ENCODE assay signal across 8 cellular contexts in the genomic region with DNA sequence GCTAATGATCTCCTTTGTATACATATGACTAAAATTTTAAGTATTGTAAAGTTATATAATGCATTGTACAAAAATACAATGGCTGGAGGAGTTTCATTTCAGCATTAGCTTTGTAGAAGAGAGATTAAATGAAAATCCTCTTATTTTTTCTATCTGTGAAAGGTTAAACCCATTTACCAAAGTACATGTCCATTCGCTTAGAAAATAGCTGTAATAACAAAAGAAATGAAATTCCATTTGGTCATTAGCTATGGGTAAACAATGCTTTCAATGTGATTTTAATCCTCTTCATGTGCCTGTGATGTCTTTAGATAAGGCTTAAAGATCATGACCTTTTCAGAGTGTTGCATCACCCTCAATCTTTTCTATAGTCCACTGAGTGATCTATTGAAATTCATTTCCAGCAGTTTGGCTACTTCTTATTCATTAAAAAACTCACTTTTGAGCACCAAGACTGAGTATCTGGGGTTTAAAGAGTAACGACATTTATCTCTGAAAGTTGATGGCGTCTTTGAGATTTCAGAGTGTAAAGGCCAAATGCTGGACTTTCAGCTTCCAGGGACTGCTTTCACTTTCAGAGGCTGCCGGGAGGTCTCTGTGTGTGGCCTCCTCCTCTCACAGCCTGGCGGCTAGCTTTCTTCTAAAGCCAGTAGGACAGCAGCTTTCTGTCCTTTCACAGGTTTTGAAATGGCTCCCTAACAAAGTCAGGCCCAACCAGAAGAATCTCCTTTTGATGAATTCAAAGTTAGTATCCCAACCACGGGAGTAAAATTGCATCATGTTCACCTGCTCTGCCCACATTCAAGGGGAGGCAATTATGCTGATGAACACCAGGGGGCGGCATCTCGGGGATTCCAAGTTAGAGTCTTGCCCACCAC.
DNase-seq lines count a peak whose midpoint lies in the region; ATAC-seq, FAIRE-seq and TF ChIP-seq lines count a peak whose summit lies in the region.

No MANE protein-coding gene starts in this region.

- in situ Hi-C loops in GM12878 (cut with MboI): no loop called here

- no peak overlapping the region for H4K91ac ChIP-seq in neuronal stem cell (ENCODE audit: low read depth, low read length, poor library complexity)

- H3K4me2 ChIP-seq in Karpas-422 (ENCODE audit: low read depth, low read length, poor library complexity, severe bottlenecking): no peak overlapping the region
- no peak overlapping the region for H3K4me2 ChIP-seq in GM12878 (ENCODE audit: control insufficient read depth, insufficient read depth)
- peak overlapping the region; percentile 25 for H3K4me2 ChIP-seq in neuronal stem cell (ENCODE audit: insufficient read depth, low read length, poor library complexity, severe bottlenecking)

- H3K9me3 Mint-ChIP-seq in activated naive CD4-positive, alpha-beta T cell treated with anti-CD3 and anti-CD28 coated beads, Interleukin-2, amount 10 ng/mL, durations not matched to agents 7 days and 5 days: peaks cover 1% of the 10 kb centered on the region
- no peaks in the 10 kb centered on the region for H3K9me3 Mint-ChIP-seq in effector memory CD8-positive, alpha-beta T cell

- no peaks in the 10 kb centered on the region for H3K79me2 ChIP-seq in Karpas-422 (ENCODE audit: low read length)
- H3K79me2 ChIP-seq in GM12878 (ENCODE audit: control insufficient read depth, insufficient read depth, low read length): no peaks in the 10 kb centered on the region

- H3K14ac ChIP-seq in neuronal stem cell (ENCODE audit: low read length): no peak overlapping the region

- no peaks in the 10 kb centered on the region for H3K27me3 Mint-ChIP-seq in activated naive CD4-positive, alpha-beta T cell treated with anti-CD3 and anti-CD28 coated beads, Interleukin-2, amount 10 ng/mL, durations not matched to agents 7 days and 5 days
- H3K27me3 Mint-ChIP-seq in effector memory CD8-positive, alpha-beta T cell: no peaks in the 10 kb centered on the region

- H2BK120ac ChIP-seq in neuronal stem cell (ENCODE audit: low read depth, low read length): no peak overlapping the region

- H3K79me1 ChIP-seq in neuronal stem cell (ENCODE audit: low read depth, low read length): no peaks in the 10 kb centered on the region

- H3K27me3 ChIP-seq in Karpas-422 (ENCODE audit: low read length) (no peaks in the 10 kb centered on the region), GM12878 (replicated peaks in 1 of 2; ENCODE audit: control insufficient read depth in 2 of 2, insufficient read depth in 2 of 2, low read length in 1 of 2) (no peaks in the 10 kb centered on the region), neuronal stem cell (ENCODE audit: control insufficient read depth in 3 of 3, insufficient read depth in 3 of 3, low read depth in 1 of 3, low read length in 3 of 3) (no peaks in the 10 kb centered on the region)

- H3K4me3 ChIP-seq in Karpas-422 (ENCODE audit: low read length) (0 out of 2 replicates have a peak overlapping the region, but pooled peaks have one; percentile 25), GM12878 (no peak overlapping the region), neuronal stem cell (ENCODE audit: low read length in 2 of 2) (peak overlapping the region in 1 of 2 donors; percentile 17)

- H4K20me1 ChIP-seq in Karpas-422 (ENCODE audit: insufficient read depth, low read depth, low read length) (no peaks in the 10 kb centered on the region), GM12878 (ENCODE audit: control insufficient read depth, insufficient read depth) (no peaks in the 10 kb centered on the region)

- no peaks in the 10 kb centered on the region for H3K36me3 ChIP-seq in Karpas-422 (ENCODE audit: insufficient read depth, low read length)
- no peaks in the 10 kb centered on the region for H3K36me3 ChIP-seq in GM12878 (ENCODE audit: control insufficient read depth in 2 of 2, insufficient read depth in 2 of 2, low read length in 1 of 2)
- H3K36me3 ChIP-seq in neuronal stem cell (replicated peaks in 1 of 2; ENCODE audit: control insufficient read depth in 2 of 2, insufficient read depth in 2 of 2, low read length in 2 of 2): no peaks in the 10 kb centered on the region

- no peak overlapping the region for H3K4ac ChIP-seq in neuronal stem cell (ENCODE audit: low read length)

- CTCF ChIA-PET in activated naive CD4-positive, alpha-beta T cell treated with anti-CD3 and anti-CD28 coated beads, Interleukin-2, amount 10 ng/mL, durations not matched to agents 7 days and 5 days (lab: Charles Lee): no interaction called here
- CTCF ChIA-PET in GM12878 (lab: Yijun Ruan, JAX): interaction anchor here (0.6 to 1.4 kb wide), 10 partner anchors 8 to 587 kb away, joined by 3 to 5 read pairs (median 3); no protein-coding TSS in a partner anchor

- no peak overlapping the region for H2BK5ac ChIP-seq in neuronal stem cell (ENCODE audit: low read length)

- no peak for TF ChIP-seq EP300 in GM12878 (IDR thresholded peaks at IDR 0.05; ENCODE audit: borderline replicate concordance in 1 of 2, control insufficient read depth in 1 of 2, low read depth in 2 of 2, low read length in 2 of 2)

- no peaks in the 10 kb centered on the region for H3K4me1 Mint-ChIP-seq in activated naive CD4-positive, alpha-beta T cell treated with anti-CD3 and anti-CD28 coated beads, Interleukin-2, amount 10 ng/mL, durations not matched to agents 7 days and 5 days
- H3K4me1 Mint-ChIP-seq in effector memory CD8-positive, alpha-beta T cell (ENCODE audit: low read depth in 2 of 2): no peaks in the 10 kb centered on the region

- H3K9me2 ChIP-seq in Karpas-422 (replicated peaks; ENCODE audit: insufficient read depth, low read length): no peaks in the 10 kb centered on the region

- no peak overlapping the region for H3K4me3 Mint-ChIP-seq in activated naive CD4-positive, alpha-beta T cell treated with anti-CD3 and anti-CD28 coated beads, Interleukin-2, amount 10 ng/mL, durations not matched to agents 7 days and 5 days
- H3K4me3 Mint-ChIP-seq in effector memory CD8-positive, alpha-beta T cell: no peak overlapping the region

- ATAC-seq in GM12878: peak; percentile 75
- no peak for ATAC-seq in effector memory CD8-positive, alpha-beta T cell (replicated peaks)

- SMC1A ChIA-PET in GM12878 (lab: Charles Lee; ENCODE audit: uncharacterized antibody, unreplicated experiment): no interaction called here

- BruUV-seq in GM12878 (replicated peaks; lab: Mats Ljungman, UMichigan): no TSS peak

- TF ChIP-seq POLR2A in GM12878 (IDR thresholded peaks at IDR 0.05; ENCODE audit: low read depth, low read length): no peak

- H3K9ac ChIP-seq in Karpas-422 (ENCODE audit: low read length): no peak overlapping the region
- H3K9ac ChIP-seq in GM12878 (ENCODE audit: control insufficient read depth, insufficient read depth, low read length): no peak overlapping the region
- H3K9ac ChIP-seq in neuronal stem cell (ENCODE audit: low read depth, low read length, poor library complexity): no peak overlapping the region

- peak overlapping the region; percentile 43; the same call in 1 of the 2 replicates for H2AFZ ChIP-seq in Karpas-422 (ENCODE audit: low read length)
- H2AFZ ChIP-seq in GM12878 (ENCODE audit: control insufficient read depth, low read depth, low read length): no peak overlapping the region
- peak overlapping the region; percentile 83 for H2AFZ ChIP-seq in neuronal stem cell (ENCODE audit: low read length)

- POLR2A ChIA-PET in GM12878 (lab: Charles Lee): no interaction called here

- intact Hi-C loops in GM12878 (cut with micrococcal nuclease; ENCODE audit: unreplicated experiment): no loop called here

- H4K8ac ChIP-seq in neuronal stem cell (ENCODE audit: low read depth, low read length): no peak overlapping the region

- no peak overlapping the region for H3K18ac ChIP-seq in neuronal stem cell (ENCODE audit: low read length)

- no peak overlapping the region for H2BK12ac ChIP-seq in neuronal stem cell (ENCODE audit: low read length)

- TF ChIP-seq CTCF in GM12878 (IDR thresholded peaks at IDR 0.05 in 2 of 3, conservative IDR thresholded peaks at IDR 0.05 in 1 of 3; ENCODE audit: control insufficient read depth in 2 of 3, extremely low read depth in 1 of 3, insufficient read depth in 1 of 3, low read depth in 3 of 3, low read length in 3 of 3): peak; percentile 19 to 46 (median 35); a peak in 3 of 6 replicates

- no peak overlapping the region for H3K27ac Mint-ChIP-seq in activated naive CD4-positive, alpha-beta T cell treated with anti-CD3 and anti-CD28 coated beads, Interleukin-2, amount 10 ng/mL, durations not matched to agents 7 days and 5 days
- no peak overlapping the region for H3K27ac Mint-ChIP-seq in effector memory CD8-positive, alpha-beta T cell

- RAD21 ChIA-PET in GM12878 (lab: Charles Lee; ENCODE audit: unreplicated experiment): no interaction called here

- H3K23ac ChIP-seq in neuronal stem cell (ENCODE audit: low read depth, low read length, poor library complexity): no peak overlapping the region

- WGBS in GM12878 (ENCODE audit: insufficient coverage, insufficient replicate concordance, low lambda C conversion rate, missing lambda C conversion rate): 21% methylated on average over 8 of the region's 8 CpGs
- no CpG with 5 or more reads among the region's 8 CpGs for WGBS in neuronal stem cell (ENCODE audit: extremely low coverage in 2 of 2, insufficient read length in 2 of 2, insufficient replicate concordance in 1 of 2), 2 donors

- H2BK15ac ChIP-seq in neuronal stem cell (ENCODE audit: low read length): no peak overlapping the region

- no peaks in the 10 kb centered on the region for H3K4me1 ChIP-seq in Karpas-422 (ENCODE audit: low read length)
- no peaks in the 10 kb centered on the region for H3K4me1 ChIP-seq in GM12878 (ENCODE audit: control insufficient read depth, insufficient read depth, low read length)
- peaks cover 2 to 10% of the 10 kb centered on the region in 2 donors for H3K4me1 ChIP-seq in neuronal stem cell (ENCODE audit: control insufficient read depth in 2 of 2, insufficient read depth in 1 of 2, low read depth in 1 of 2, low read length in 2 of 2)

- no peak for FAIRE-seq in GM12878 (lab: Jason Lieb, UNC)

- H2AK5ac ChIP-seq in neuronal stem cell (ENCODE audit: low read depth, low read length): no peak overlapping the region

- H3K27ac ChIP-seq in Karpas-422 (ENCODE audit: low read length) (no peak overlapping the region), GM12878 (ENCODE audit: control insufficient read depth, insufficient read depth) (no peak overlapping the region), neuronal stem cell (replicated peaks; ENCODE audit: low read length) (peak overlapping the region; percentile 70)

- H3K9me3 ChIP-seq in Karpas-422 (ENCODE audit: low read length): peaks cover 5% of the 10 kb centered on the region; the same call in 1 of the 2 replicates
- H3K9me3 ChIP-seq in GM12878 (replicated peaks; ENCODE audit: control insufficient read depth, insufficient read depth, low read length): no peaks in the 10 kb centered on the region
- H3K9me3 ChIP-seq in neuronal stem cell (replicated peaks in 1 of 2; ENCODE audit: control insufficient read depth in 2 of 2, insufficient read depth in 1 of 2, low read depth in 1 of 2, low read length in 2 of 2): peaks cover 0 to 3% of the 10 kb centered on the region in 2 donors

- no peaks in the 10 kb centered on the region for H3K36me3 Mint-ChIP-seq in activated naive CD4-positive, alpha-beta T cell treated with anti-CD3 and anti-CD28 coated beads, Interleukin-2, amount 10 ng/mL, durations not matched to agents 7 days and 5 days
- H3K36me3 Mint-ChIP-seq in effector memory CD8-positive, alpha-beta T cell (ENCODE audit: insufficient read depth): no peaks in the 10 kb centered on the region

- peak; percentile 23 for DNase-seq in activated naive CD4-positive, alpha-beta T cell treated with anti-CD3 and anti-CD28 coated beads, Interleukin-2, amount 10 ng/mL, durations not matched to agents 7 days and 5 days
- DNase-seq in activated naive CD4-positive, alpha-beta T cell treated with Interleukin-2 at 50 U/mL for 16 hours: no peak
- peak; percentile 68 for DNase-seq in Karpas-422
- no peak for DNase-seq in GM12878 (ENCODE audit: low read depth, low spot score)
- peak; percentile 63 for DNase-seq in neuronal stem cell (ENCODE audit: low spot score)
- no peak for DNase-seq in effector memory CD8-positive, alpha-beta T cell
- no peak for DNase-seq in DMS114 treated with DMSO at 0.1 percent for 48 hours (lab: John Stamatoyannopoulos, UW; ENCODE audit: unreplicated experiment)
- DNase-seq in NCI-H1930 (lab: John Stamatoyannopoulos, UW): no peak

- peak; percentile 26; the same call in 1 of the 2 replicates for TF ChIP-seq RAD21 in GM12878 (IDR thresholded peaks at IDR 0.05; ENCODE audit: insufficient read depth, low read depth, low read length)

Comparison
In these comparisons a context has a peak if more than half of its experiments do, and no peak if none do; other contexts are left out.
1. DNase-seq: peak in activated naive CD4-positive, alpha-beta T cell treated with anti-CD3 and anti-CD28 coated beads, Interleukin-2, amount 10 ng/mL, durations not matched to agents 7 days and 5 days (single experiment), Karpas-422 (single experiment) and neuronal stem cell (single experiment); none in activated naive CD4-positive, alpha-beta T cell treated with Interleukin-2 at 50 U/mL for 16 hours (single experiment), GM12878 (single experiment), effector memory CD8-positive, alpha-beta T cell (0 of 3), DMS114 treated with DMSO at 0.1 percent for 48 hours (single experiment) and NCI-H1930 (0 of 2).